In genomic region chr7:85172530-85172941, GRCh38 we compare ENCODE assay signal across 12 cellular contexts. TPM values are rescaled to one million over a fixed set of nuclear protein-coding genes. Genes with fewer than 3 reads are reported as not detected.
DNase-seq lines count a peak whose midpoint lies in the region; ATAC-seq and TF ChIP-seq lines count a peak whose summit lies in the region.
"Had no signal": no experiment of that assay in that cellular context is flagged by ENCODE, and none has a peak within 500 bp of the region (broad histone marks: within the 10 kb centered on the region; RNA-seq: fewer than 3 reads in every experiment).

No MANE protein-coding gene starts in this region.

- no peaks in the 10 kb centered on the region for H3K27me3 Mint-ChIP-seq in WTC11 (ENCODE audit: low read depth)
- H3K27me3 Mint-ChIP-seq in activated CD8-positive, alpha-beta T cell treated with anti-CD3 and anti-CD28 coated beads for 36 hours: no peaks in the 10 kb centered on the region
- H3K27me3 Mint-ChIP-seq in activated T-cell treated with anti-CD3 and anti-CD28 coated beads, Interleukin-2, amount 50 U/mL, for 4 hours (ENCODE audit: low read depth): no peaks in the 10 kb centered on the region

- peak overlapping the region; percentile 33; the same call in 1 of the 2 replicates for H3K4me3 ChIP-seq in ACC112 (ENCODE audit: low read depth, low read length)
- no peak overlapping the region for H3K4me3 ChIP-seq in brain microvascular endothelial cell (ENCODE audit: low read depth, low read length)
- no peak overlapping the region for H3K4me3 ChIP-seq in left lung
- H3K4me3 ChIP-seq in tibial nerve: no peak overlapping the region

- H3K79me2 ChIP-seq in ACC112 (ENCODE audit: control insufficient read depth, insufficient read depth, low read length, unreplicated experiment): no peaks in the 10 kb centered on the region

- no peak for TF ChIP-seq POLR2A in tibial nerve (IDR thresholded peaks at IDR 0.05)

- WGBS in tibial nerve, 2 donors: 16 to 18% methylated on average over 3 of the region's 3 CpGs

- no peaks in the 10 kb centered on the region for H3K36me3 Mint-ChIP-seq in WTC11
- H3K36me3 Mint-ChIP-seq in activated CD8-positive, alpha-beta T cell treated with anti-CD3 and anti-CD28 coated beads for 36 hours (ENCODE audit: low read depth): no peaks in the 10 kb centered on the region
- H3K36me3 Mint-ChIP-seq in activated T-cell treated with anti-CD3 and anti-CD28 coated beads, Interleukin-2, amount 50 U/mL, for 4 hours (ENCODE audit: insufficient read depth): no peaks in the 10 kb centered on the region
- H3K36me3 Mint-ChIP-seq: naive B cell had no signal

- H3K9me3 ChIP-seq in left lung (no peaks in the 10 kb centered on the region), tibial nerve (no peaks in the 10 kb centered on the region)

- H2AFZ ChIP-seq in ACC112 (ENCODE audit: low read length, unreplicated experiment): peak overlapping the region; percentile 33

- DNase-seq in HT1080 (ENCODE audit: low read depth): peak; percentile 64
- peak; percentile 88 for DNase-seq in brain microvascular endothelial cell
- no peak for DNase-seq in left lung
- no peak for DNase-seq in WTC11 (ENCODE audit: low spot score)
- no peak for DNase-seq in tibial nerve (ENCODE audit: low spot score in 2 of 2)
- DNase-seq in activated CD8-positive, alpha-beta T cell treated with anti-CD3 and anti-CD28 coated beads for 36 hours: no peak
- DNase-seq in activated T-cell treated with anti-CD3 and anti-CD28 coated beads, Interleukin-2, amount 50 U/mL, for 4 hours: no peak
- DNase-seq: cortex of kidney, naive B cell, OCI-M1 had no signal

- H3K9me3 Mint-ChIP-seq in WTC11: no peaks in the 10 kb centered on the region; the same call in 1 of the 2 replicates
- no peaks in the 10 kb centered on the region for H3K9me3 Mint-ChIP-seq in activated CD8-positive, alpha-beta T cell treated with anti-CD3 and anti-CD28 coated beads for 36 hours
- peaks cover 9% of the 10 kb centered on the region for H3K9me3 Mint-ChIP-seq in activated T-cell treated with anti-CD3 and anti-CD28 coated beads, Interleukin-2, amount 50 U/mL, for 4 hours

- ATAC-seq in left lung: peak; percentile 75
- ATAC-seq in WTC11: no peak
- no peak for ATAC-seq in activated CD8-positive, alpha-beta T cell treated with anti-CD3 and anti-CD28 coated beads for 36 hours
- ATAC-seq in activated T-cell treated with anti-CD3 and anti-CD28 coated beads, Interleukin-2, amount 50 U/mL, for 4 hours: no peak

- H3K4me1 ChIP-seq in ACC112 (ENCODE audit: control insufficient read depth, insufficient read depth, low read length, unreplicated experiment): peaks cover 11% of the 10 kb centered on the region
- H3K4me1 ChIP-seq in left lung: peaks cover 0 to 3% of the 10 kb centered on the region in 2 donors
- peaks cover 0 to 9% (median 3%) of the 10 kb centered on the region in 4 donors for H3K4me1 ChIP-seq in tibial nerve

- POLR2A ChIA-PET in WTC11 (lab: Charles Lee): no interaction called here
- POLR2A ChIA-PET in activated CD8-positive, alpha-beta T cell treated with anti-CD3 and anti-CD28 coated beads for 36 hours (lab: Charles Lee): no interaction called here

- no peaks in the 10 kb centered on the region for H3K4me1 Mint-ChIP-seq in WTC11
- H3K4me1 Mint-ChIP-seq in activated CD8-positive, alpha-beta T cell treated with anti-CD3 and anti-CD28 coated beads for 36 hours (ENCODE audit: low read depth): no peaks in the 10 kb centered on the region
- H3K4me1 Mint-ChIP-seq in activated T-cell treated with anti-CD3 and anti-CD28 coated beads, Interleukin-2, amount 50 U/mL, for 4 hours (ENCODE audit: low read depth): no peaks in the 10 kb centered on the region
- H3K4me1 Mint-ChIP-seq: naive B cell had no signal

- H3K4me3 Mint-ChIP-seq in WTC11: no peak overlapping the region
- H3K4me3 Mint-ChIP-seq in activated CD8-positive, alpha-beta T cell treated with anti-CD3 and anti-CD28 coated beads for 36 hours: no peak overlapping the region
- no peak overlapping the region for H3K4me3 Mint-ChIP-seq in activated T-cell treated with anti-CD3 and anti-CD28 coated beads, Interleukin-2, amount 50 U/mL, for 4 hours
- H3K4me3 Mint-ChIP-seq: naive B cell had no signal

- H3K27ac ChIP-seq in ACC112 (ENCODE audit: low read depth, low read length) (no peak overlapping the region), brain microvascular endothelial cell (no peak overlapping the region), left lung (no peak overlapping the region), tibial nerve (peak overlapping the region in 2 of 4 donors; percentile 2 to 21)
- H3K27ac ChIP-seq: VCaP had no signal

- in situ Hi-C loops in brain microvascular endothelial cell (cut with HindIII; ENCODE audit: low pct_ligation_motif_present, low sequenced_read_pairs): no loop called here

- H3K27ac Mint-ChIP-seq in WTC11: no peak overlapping the region
- H3K27ac Mint-ChIP-seq in activated CD8-positive, alpha-beta T cell treated with anti-CD3 and anti-CD28 coated beads for 36 hours: no peak overlapping the region
- H3K27ac Mint-ChIP-seq: naive B cell had no signal

- peak in 1 of 2 donors; percentile 13 for TF ChIP-seq EP300 in tibial nerve (IDR thresholded peaks at IDR 0.05)

- no peaks in the 10 kb centered on the region for H3K36me3 ChIP-seq in ACC112 (ENCODE audit: insufficient read depth, low read length)
- H3K36me3 ChIP-seq in brain microvascular endothelial cell (replicated peaks): no peaks in the 10 kb centered on the region
- no peaks in the 10 kb centered on the region for H3K36me3 ChIP-seq in left lung
- no peaks in the 10 kb centered on the region for H3K36me3 ChIP-seq in tibial nerve

- CTCF ChIA-PET in WTC11 (lab: Charles Lee): no interaction called here
- CTCF ChIA-PET in activated CD8-positive, alpha-beta T cell treated with anti-CD3 and anti-CD28 coated beads for 36 hours (lab: Charles Lee): no interaction called here

- no peak for TF ChIP-seq CTCF in brain microvascular endothelial cell (IDR thresholded peaks at IDR 0.05; ENCODE audit: low read depth, low read length, missing control alignments)
- no peak for TF ChIP-seq CTCF in left lung (IDR thresholded peaks at IDR 0.05)
- no peak for TF ChIP-seq CTCF in WTC11 (IDR thresholded peaks at IDR 0.05)
- TF ChIP-seq CTCF in tibial nerve (IDR thresholded peaks at IDR 0.05): no peak
- no peak for TF ChIP-seq CTCF in activated CD8-positive, alpha-beta T cell treated with anti-CD3 and anti-CD28 coated beads for 36 hours (IDR thresholded peaks at IDR 0.05)

- intact Hi-C loops in left lung (cut with DNase I): no loop called here
- intact Hi-C loops in activated CD8-positive, alpha-beta T cell treated with anti-CD3 and anti-CD28 coated beads for 36 hours (cut with micrococcal nuclease): no loop called here

- H3K27me3 ChIP-seq in ACC112 (ENCODE audit: insufficient read depth, low read length) (no peaks in the 10 kb centered on the region), brain microvascular endothelial cell (replicated peaks) (no peaks in the 10 kb centered on the region), left lung (no peaks in the 10 kb centered on the region), tibial nerve (no peaks in the 10 kb centered on the region)

TF ChIP-seq in WTC11, 78 proteins besides CTCF, POLR2A, EP300 and RAD21 (continues in another document):
- TF ChIP-seq SMAD4 (CRISPR knock-in tag; IDR thresholded peaks at IDR 0.05) (no peak), SOX15 (CRISPR knock-in tag; IDR thresholded peaks at IDR 0.05) (no peak), FOXJ3 (CRISPR knock-in tag; IDR thresholded peaks at IDR 0.05; ENCODE audit: borderline replicate concordance) (no peak), MAX (CRISPR knock-in tag; IDR thresholded peaks at IDR 0.05) (no peak), E2F4 (CRISPR knock-in tag; IDR thresholded peaks at IDR 0.05; ENCODE audit: borderline replicate concordance, low read depth) (no peak)

RNA-seq across cellular contexts. Expression of gene SEMA3D, which starts 14.3 kb away (rescaled TPM):
- total RNA-seq in HT1080 (2014; rRNA removed; shearing (Covaris generic)): 1.2 and 1.5 TPM in 2 replicates
- polyA plus RNA-seq in HT1080 (2015; cell fraction: cytosol; rRNA removed): 1.1 and 1.8 TPM in 2 replicates
- polyA plus RNA-seq in HT1080 (2015; cell fraction: nucleus; rRNA removed): 2.8 and 2.9 TPM in 2 replicates
- total RNA-seq in left lung (1 to 10 TPM; 5.5 to 9.1 TPM), WTC11 (2021) (2.2 to 3.8 TPM (median 2.9 TPM) in 3 replicates), tibial nerve (10 to 100 TPM in 2 of 4 donors, 1 to 10 TPM in 2; 4.8 to 12.7 (median 9.8) TPM)
- not detected for total RNA-seq in activated CD8-positive, alpha-beta T cell treated with anti-CD3 and anti-CD28 coated beads for 36 hours
- under 1 TPM in 2 of 3 donors, not detected in 1; 0.08 to 0.13 TPM for total RNA-seq in activated T-cell treated with anti-CD3 and anti-CD28 coated beads, Interleukin-2, amount 50 U/mL, for 4 hours

Comparison
In these comparisons a context has a peak if more than half of its experiments do, and no peak if none do; other contexts are left out.
1. DNase-seq: peak in HT1080 (single experiment) and brain microvascular endothelial cell (single experiment); none in left lung (0 of 2), WTC11 (single experiment), tibial nerve (0 of 2), activated CD8-positive, alpha-beta T cell treated with anti-CD3 and anti-CD28 coated beads for 36 hours (single experiment) and activated T-cell treated with anti-CD3 and anti-CD28 coated beads, Interleukin-2, amount 50 U/mL, for 4 hours (single experiment).